ENCODE assay signal across 22 cellular contexts in the genomic region with DNA sequence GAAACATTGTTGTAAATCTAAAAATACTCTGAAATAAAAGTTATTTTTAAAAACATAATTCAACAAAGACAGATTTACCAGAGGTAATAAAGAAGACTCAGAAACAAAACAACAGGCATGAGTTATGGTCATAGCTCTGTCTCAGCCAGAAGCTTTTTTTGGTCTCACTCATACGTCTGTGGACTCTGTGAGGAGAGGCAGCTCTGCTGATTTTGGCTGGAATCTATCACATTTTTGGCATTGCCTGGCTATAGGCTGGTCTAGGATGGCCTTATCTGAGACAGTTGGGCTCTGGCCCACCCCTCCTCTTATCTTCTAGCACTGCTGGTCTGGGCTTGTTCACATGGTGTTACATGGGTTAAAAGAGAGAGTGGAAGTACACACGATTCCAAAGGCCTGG.
DNase-seq lines count a peak whose midpoint lies in the region; ATAC-seq and TF ChIP-seq lines count a peak whose summit lies in the region.
"Had no signal": no experiment of that assay in that cellular context is flagged by ENCODE, and none has a peak within 500 bp of the region (broad histone marks: within the 10 kb centered on the region; RNA-seq: fewer than 3 reads in every experiment).

No MANE protein-coding gene starts in this region.

- H3K9me1 ChIP-seq in IMR-90 (ENCODE audit: insufficient read depth, low read length), result no peaks in the 10 kb centered on the region

- no peak overlapping the region; the same call in 1 of the 2 replicates for H2BK20ac ChIP-seq in IMR-90 (ENCODE audit: low read depth, low read length)

- WGBS in IMR-90 (ENCODE audit: extremely low coverage in 2 of 2, insufficient read length in 1 of 2), 2 experiments, result no CpG with 5 or more reads among the region's 2 CpGs
- WGBS in ovary, 3 donors, result 1 to 5% (median 4%) methylated on average over 2 of the region's 2 CpGs

- H3K9me3 ChIP-seq in IMR-90 (ENCODE audit: control insufficient read depth, insufficient read depth, low read length) (no peaks in the 10 kb centered on the region), ovary (no peaks in the 10 kb centered on the region)
- H3K9me3 ChIP-seq: esophagus squamous epithelium had no signal

- TF ChIP-seq RAD21 in IMR-90 (IDR thresholded peaks at IDR 0.05; ENCODE audit: low read length), result no peak

- H3K79me1 ChIP-seq in IMR-90 (ENCODE audit: low read depth in 1 of 2, low read length in 2 of 2), result no peaks in the 10 kb centered on the region

- H3K4ac ChIP-seq in IMR-90 (ENCODE audit: low read depth, low read length), result no peak overlapping the region

- H3K23ac ChIP-seq in IMR-90 (ENCODE audit: low read depth, low read length), result no peak overlapping the region

- H4K91ac ChIP-seq in IMR-90 (ENCODE audit: insufficient read depth, low read depth, low read length), result no peak overlapping the region

- H3K4me3 ChIP-seq in IMR-90 (ENCODE audit: insufficient read depth, low read depth, low read length), result no peak overlapping the region
- no peak overlapping the region for H3K4me3 ChIP-seq in coronary artery
- no peak overlapping the region for H3K4me3 ChIP-seq in ovary
- H3K4me3 ChIP-seq: esophagus squamous epithelium had no signal

- TF ChIP-seq CTCF in IMR-90 (conservative IDR thresholded peaks at IDR 0.05; ENCODE audit: low read depth, low read length) (no peak), coronary artery (IDR thresholded peaks at IDR 0.05) (no peak), ovary (IDR thresholded peaks at IDR 0.05) (no peak)

- H3K9ac ChIP-seq in IMR-90 (ENCODE audit: low read depth, low read length), result no peak overlapping the region
- H3K9ac ChIP-seq: KMS-11 had no signal

- H3K27me3 ChIP-seq in IMR-90 (ENCODE audit: control insufficient read depth, insufficient read depth, low read length), result no peaks in the 10 kb centered on the region
- no peaks in the 10 kb centered on the region for H3K27me3 ChIP-seq in ovary
- H3K27me3 ChIP-seq: esophagus squamous epithelium had no signal

- TF ChIP-seq POLR2A in IMR-90 (IDR thresholded peaks at IDR 0.05; ENCODE audit: low read depth, low read length) (no peak), ovary (IDR thresholded peaks at IDR 0.05) (no peak)

- no peak overlapping the region for H2BK15ac ChIP-seq in IMR-90 (ENCODE audit: low read depth, low read length)

- H2AK5ac ChIP-seq in IMR-90 (ENCODE audit: low read depth, low read length), result no peak overlapping the region

- no peaks in the 10 kb centered on the region for H3K36me3 ChIP-seq in IMR-90 (ENCODE audit: control insufficient read depth, insufficient read depth, low read length)
- no peaks in the 10 kb centered on the region for H3K36me3 ChIP-seq in ovary
- H3K36me3 ChIP-seq: esophagus squamous epithelium had no signal

- TF ChIP-seq EP300 in ovary (IDR thresholded peaks at IDR 0.05), result no peak

- no peak overlapping the region for H2BK5ac ChIP-seq in IMR-90 (ENCODE audit: low read depth, low read length, poor library complexity, severe bottlenecking)

- intact Hi-C loops in IMR-90 (cut with micrococcal nuclease), result no loop called here
- intact Hi-C loops in ovary (cut with DNase I), result no loop called here

- H3K14ac ChIP-seq in IMR-90 (replicated peaks; ENCODE audit: low read depth, low read length), result no peak overlapping the region

- peak; percentile 40 for DNase-seq in AG20443 (ENCODE audit: low spot score)
- DNase-seq in IMR-90, result no peak
- DNase-seq in coronary artery (ENCODE audit: low spot score), result no peak
- peak in 3 of 5 donors; percentile 31 to 44 (median 39) for DNase-seq in ovary
- DNase-seq in NCI-H524 (lab: John Stamatoyannopoulos, UW), result no peak
- DNase-seq in T-helper 9 cell, result no peak
- DNase-seq: activated CD4-positive, CD25-positive, alpha-beta regulatory T cell; activated CD8-positive, alpha-beta memory T cell treated with anti-CD3 and anti-CD28 coated beads for 24 hours; caudate nucleus; CD8-positive, alpha-beta memory T cell; DND-41; effector CD4-positive, alpha-beta T cell; esophagus squamous epithelium; glutamatergic neuron; HCEC 1CT; NCI-H1092; NCI-H2081; SHP77 treated with DMSO at 0.1 percent for 48 hours; stimulated activated naive CD4-positive, alpha-beta T cell treated with Interleukin-2 at 50 U/mL for 16 hours had no signal

- no peak overlapping the region for H4K8ac ChIP-seq in IMR-90 (ENCODE audit: low read depth in 2 of 2, low read length in 2 of 2)

- no peak overlapping the region for H3K56ac ChIP-seq in IMR-90 (ENCODE audit: extremely low read depth, insufficient read depth, low read length)

- H4K20me1 ChIP-seq in IMR-90 (ENCODE audit: insufficient read depth, low read length), result no peaks in the 10 kb centered on the region

- H3K4me1 ChIP-seq in IMR-90 (ENCODE audit: control insufficient read depth, insufficient read depth, low read length) (no peaks in the 10 kb centered on the region), ovary (ENCODE audit: insufficient read depth) (no peaks in the 10 kb centered on the region)
- H3K4me1 ChIP-seq: esophagus squamous epithelium had no signal

- H2AK9ac ChIP-seq in IMR-90 (replicated peaks; ENCODE audit: low read depth, low read length, poor library complexity), result no peak overlapping the region

- H3K18ac ChIP-seq in IMR-90 (ENCODE audit: low read depth, low read length), result no peak overlapping the region

- no peak for ATAC-seq in IMR-90 (ENCODE audit: low read depth)
- no peak for ATAC-seq in GM21447 (IDR thresholded peaks at IDR 0.05; ENCODE audit: unreplicated experiment)
- no peak for ATAC-seq in GM21825 (IDR thresholded peaks at IDR 0.05; ENCODE audit: unreplicated experiment)

- CTCF ChIA-PET in IMR-90 (lab: Yijun Ruan, JAX), result interaction anchor here (0.6 kb wide), 1 partner anchor 1161 kb away, joined by 3 read pairs; no protein-coding TSS in a partner anchor

- no peak overlapping the region for H2BK120ac ChIP-seq in IMR-90 (ENCODE audit: low read depth, low read length)

- in situ Hi-C loops in IMR-90 (cut with MboI; ENCODE audit: low sequenced_read_pairs), result no loop called here

- H3K4me2 ChIP-seq in IMR-90 (ENCODE audit: low read depth, low read length), result no peak overlapping the region
- H3K4me2 ChIP-seq: KMS-11 had no signal

- POLR2A ChIA-PET in IMR-90 (lab: Charles Lee; ENCODE audit: unreplicated experiment), result no interaction called here

- H4K5ac ChIP-seq in IMR-90 (ENCODE audit: low read depth, low read length), result no peak overlapping the region

- no TSS peak for BruUV-seq in IMR-90 (replicated peaks; lab: Mats Ljungman, UMichigan)

- H2AFZ ChIP-seq in IMR-90 (replicated peaks; ENCODE audit: low read length, poor library complexity), result peak overlapping the region; percentile 67

- H3K27ac ChIP-seq in IMR-90 (ENCODE audit: insufficient read depth, low read length) (no peak overlapping the region), coronary artery (peak overlapping the region; percentile 32 to 39), ovary (no peak overlapping the region)
- H3K27ac ChIP-seq: esophagus squamous epithelium, KMS-11 had no signal

- dilution Hi-C loops in IMR-90 (cut with HindIII; ENCODE audit: low sequenced_read_pairs, unreplicated experiment), result no loop called here

TF ChIP-seq in IMR-90, 13 proteins besides CTCF, POLR2A, EP300 and RAD21:
- TF ChIP-seq MAZ (IDR thresholded peaks at IDR 0.05; ENCODE audit: borderline replicate concordance, low read depth, low read length), result no peak
- no peak for TF ChIP-seq MAFK (IDR thresholded peaks at IDR 0.05; ENCODE audit: low read depth, low read length)
- TF ChIP-seq BHLHE40 (IDR thresholded peaks at IDR 0.05; ENCODE audit: low read depth, low read length), result no peak
- TF ChIP-seq, protein P1, sequence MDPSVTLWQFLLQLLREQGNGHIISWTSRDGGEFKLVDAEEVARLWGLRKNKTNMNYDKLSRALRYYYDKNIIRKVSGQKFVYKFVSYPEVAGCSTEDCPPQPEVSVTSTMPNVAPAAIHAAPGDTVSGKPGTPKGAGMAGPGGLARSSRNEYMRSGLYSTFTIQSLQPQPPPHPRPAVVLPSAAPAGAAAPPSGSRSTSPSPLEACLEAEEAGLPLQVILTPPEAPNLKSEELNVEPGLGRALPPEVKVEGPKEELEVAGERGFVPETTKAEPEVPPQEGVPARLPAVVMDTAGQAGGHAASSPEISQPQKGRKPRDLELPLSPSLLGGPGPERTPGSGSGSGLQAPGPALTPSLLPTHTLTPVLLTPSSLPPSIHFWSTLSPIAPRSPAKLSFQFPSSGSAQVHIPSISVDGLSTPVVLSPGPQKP (IDR thresholded peaks at IDR 0.05; ENCODE audit: borderline replicate concordance, low read depth, low read length), result no peak
- TF ChIP-seq FOS (IDR thresholded peaks at IDR 0.05; ENCODE audit: low read depth, low read length), result no peak
- no peak for TF ChIP-seq CHD1 (IDR thresholded peaks at IDR 0.05; ENCODE audit: low read depth, low read length)
- no peak for TF ChIP-seq CEBPB (IDR thresholded peaks at IDR 0.05; ENCODE audit: low read depth, low read length)
- no peak for TF ChIP-seq RCOR1 (IDR thresholded peaks at IDR 0.05; ENCODE audit: insufficient replicate concordance, low read length)
- TF ChIP-seq RFX5 (IDR thresholded peaks at IDR 0.05; ENCODE audit: low read depth, low read length), result no peak
- TF ChIP-seq MXI1 (IDR thresholded peaks at IDR 0.05; ENCODE audit: borderline replicate concordance, low read depth, low read length), result no peak
- no peak for TF ChIP-seq NFE2L2 (IDR thresholded peaks at IDR 0.05; ENCODE audit: low read depth, low read length)
- TF ChIP-seq, protein P2, sequence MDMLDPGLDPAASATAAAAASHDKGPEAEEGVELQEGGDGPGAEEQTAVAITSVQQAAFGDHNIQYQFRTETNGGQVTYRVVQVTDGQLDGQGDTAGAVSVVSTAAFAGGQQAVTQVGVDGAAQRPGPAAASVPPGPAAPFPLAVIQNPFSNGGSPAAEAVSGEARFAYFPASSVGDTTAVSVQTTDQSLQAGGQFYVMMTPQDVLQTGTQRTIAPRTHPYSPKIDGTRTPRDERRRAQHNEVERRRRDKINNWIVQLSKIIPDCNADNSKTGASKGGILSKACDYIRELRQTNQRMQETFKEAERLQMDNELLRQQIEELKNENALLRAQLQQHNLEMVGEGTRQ (IDR thresholded peaks at IDR 0.05; ENCODE audit: low read depth, low read length), result no peak

Comparison
In these comparisons a context has a peak if more than half of its experiments do, and no peak if none do; other contexts are left out.
1. DNase-seq: peak in AG20443 (single experiment) and ovary (3 of 5); none in IMR-90 (single experiment), coronary artery (single experiment), NCI-H524 (0 of 2) and T-helper 9 cell (single experiment).
2. H3K27ac ChIP-seq: peak in coronary artery (2 of 2); none in IMR-90 (single experiment) and ovary (0 of 2).